25 cellular contexts compared by ENCODE assay signal in genomic region chr9:93181672-93182435, GRCh38. TPM values are rescaled to one million over a fixed set of nuclear protein-coding genes. Genes with fewer than 3 reads are reported as not detected.
"Had no signal": no experiment of that assay in that cellular context is flagged by ENCODE, and none has a peak within 500 bp of the region (broad histone marks: within the 10 kb centered on the region; RNA-seq: fewer than 3 reads in every experiment).

No MANE protein-coding gene starts in this region.

- ATAC-seq: activated T-cell treated with anti-CD3 and anti-CD28 coated beads, Interleukin-2, amount 50 U/mL, for 72 hours; T-cell had no signal

- H3K9me3 ChIP-seq: adrenal gland had no signal

- H3K36me3 ChIP-seq: adrenal gland had no signal

- DNase-seq: activated CD4-positive, alpha-beta memory T cell treated with anti-CD3 and anti-CD28 coated beads, Interleukin-2, amount 10 ng/mL, durations not matched to agents 7 days and 5 days; activated CD4-positive, alpha-beta T cell treated with anti-CD3 and anti-CD28 coated beads, Interleukin-2, amount 50 U/mL, for 1 hour; activated CD4-positive, CD25-positive, alpha-beta regulatory T cell; activated naive CD4-positive, alpha-beta T cell treated with anti-CD3 and anti-CD28 coated beads, Interleukin-2, amount 50 U/mL, for 16 hours; activated naive CD8-positive, alpha-beta T cell treated with anti-CD3 and anti-CD28 coated beads, Interleukin-2, amount 10 ng/mL, durations not matched to agents 7 days and 5 days; activated T-cell treated with anti-CD3 and anti-CD28 coated beads for 4 hours; activated T-cell treated with anti-CD3 and anti-CD28 coated beads, Interleukin-2, amount 50 U/mL, for 72 hours; adrenal gland; anterior cingulate cortex; Karpas-422; MM.1S; NCI-H1105; NCI-H1436; NCI-H1694 treated with DMSO at 0.1 percent for 48 hours; NCI-H2029 treated with DMSO at 0.1 percent for 48 hours; NCI-H345; NCI-H510A; NCI-H526 treated with DMSO at 0.1 percent for 48 hours; NCI-H82; T-cell; T-helper 2 cell; T1000 had no signal

- H3K4me3 ChIP-seq: adrenal gland, SK-N-MC had no signal

- H3K27ac ChIP-seq: adrenal gland, SK-N-MC, VCaP had no signal

RNA-seq across cellular contexts. Expression of gene WNK2, which starts 2.1 kb away (rescaled TPM):
- total RNA-seq: RPMI7951 had no signal
